Comparison of ENCODE assay signal across 9 cellular contexts in genomic region chr5:41193462-41194166, GRCh38. TPM values are rescaled to one million over a fixed set of nuclear protein-coding genes. Genes with fewer than 3 reads are reported as not detected.
DNase-seq lines count a peak whose midpoint lies in the region; ATAC-seq and TF ChIP-seq lines count a peak whose summit lies in the region.
"Had no signal": no experiment of that assay in that cellular context is flagged by ENCODE, and none has a peak within 500 bp of the region (broad histone marks: within the 10 kb centered on the region; RNA-seq: fewer than 3 reads in every experiment).

No MANE protein-coding gene starts in this region.

- H3K27ac ChIP-seq in lung (ENCODE audit: low read depth in 1 of 2, low read length in 1 of 2) (peak overlapping the region in 1 of 2 donors; percentile 83), upper lobe of right lung (peak overlapping the region; percentile 64)

- 41 to 73% methylated on average over 5 of the region's 5 CpGs for whole genome bisulfite sequencing in lung, 2 donors

- H3K36me3 Mint-ChIP-seq in progenitor cell of endocrine pancreas (ENCODE audit: insufficient read depth), result no peaks in the 10 kb centered on the region

- peaks cover 6% of the 10 kb centered on the region for H3K9me3 Mint-ChIP-seq in progenitor cell of endocrine pancreas (ENCODE audit: low read depth)

- TF ChIP-seq CTCF in epithelial cell of esophagus (IDR thresholded peaks at IDR 0.05; ENCODE audit: insufficient read depth, low read depth, low read length, missing control alignments) (no peak), lung (IDR thresholded peaks at IDR 0.05; ENCODE audit: control extremely low read depth, extremely low read depth) (no peak), upper lobe of right lung (IDR thresholded peaks at IDR 0.05) (no peak), progenitor cell of endocrine pancreas (IDR thresholded peaks at IDR 0.05; ENCODE audit: unreplicated experiment) (no peak)

- H3K4me1 ChIP-seq in lung (ENCODE audit: control insufficient read depth in 2 of 2, insufficient read depth in 2 of 2, low read length in 2 of 2), result peaks cover 0 to 7% of the 10 kb centered on the region in 2 donors
- H3K4me1 ChIP-seq in upper lobe of right lung, result peaks cover 6% of the 10 kb centered on the region

- no peak overlapping the region for H3K4me3 Mint-ChIP-seq in progenitor cell of endocrine pancreas (ENCODE audit: low read depth)

- intact Hi-C loops in upper lobe of right lung (cut with DNase I), result no loop called here

- H3K27ac Mint-ChIP-seq in progenitor cell of endocrine pancreas, result no peak overlapping the region

- H3K9me3 ChIP-seq in lung (ENCODE audit: control insufficient read depth in 2 of 2, insufficient read depth in 1 of 2, low read length in 1 of 2) (no peaks in the 10 kb centered on the region), upper lobe of right lung (no peaks in the 10 kb centered on the region)

- H3K4me3 ChIP-seq in epithelial cell of esophagus (ENCODE audit: low read length) (no peak overlapping the region), lung (no peak overlapping the region), upper lobe of right lung (no peak overlapping the region)
- H3K4me3 ChIP-seq: GM12878 had no signal

- DNase-seq in NCI-H446 treated with DMSO at 0.1 percent for 48 hours (lab: John Stamatoyannopoulos, UW), result peak; percentile 99
- peak; percentile 12 for DNase-seq in epithelial cell of esophagus (ENCODE audit: low read depth)
- peak; percentile 94 for DNase-seq in lung (ENCODE audit: low spot score)
- peak; percentile 95 for DNase-seq in upper lobe of right lung
- no peak for DNase-seq in progenitor cell of endocrine pancreas (ENCODE audit: low spot score, unreplicated experiment)
- no peak for DNase-seq in T-helper 9 cell
- DNase-seq in T-helper 1 cell, result no peak
- DNase-seq: mesenchymal stem cell had no signal

- H3K27me3 ChIP-seq in lung (ENCODE audit: control insufficient read depth, insufficient read depth) (no peaks in the 10 kb centered on the region), upper lobe of right lung (no peaks in the 10 kb centered on the region)

- ATAC-seq in lung (ENCODE audit: insufficient read depth, low FRiP score) (peak; percentile 89), upper lobe of right lung (peak; percentile 98)
- ATAC-seq: GM12878 had no signal

- H3K27me3 Mint-ChIP-seq in progenitor cell of endocrine pancreas, result no peaks in the 10 kb centered on the region

- no peaks in the 10 kb centered on the region for H3K36me3 ChIP-seq in lung (ENCODE audit: control insufficient read depth in 2 of 2, insufficient read depth in 2 of 2, low read length in 2 of 2)
- H3K36me3 ChIP-seq in upper lobe of right lung, result no peaks in the 10 kb centered on the region

- no peaks in the 10 kb centered on the region for H3K4me1 Mint-ChIP-seq in progenitor cell of endocrine pancreas (ENCODE audit: low read depth)

RNA-seq across cellular contexts. Expression of gene C6, which starts 19.7 kb away (rescaled TPM):
- 10 to 100 TPM; 22.7 to 33.0 TPM for total RNA-seq in lung
- 1 to 10 TPM; 1.7 to 2.4 TPM for polyA plus RNA-seq in lung
- total RNA-seq in upper lobe of right lung, result 0.69 TPM
- 0.74 and 0.95 TPM in 2 replicates for total RNA-seq in progenitor cell of endocrine pancreas
- polyA plus RNA-seq: GM12878 had no signal

Comparison
In these comparisons a context has a peak if more than half of its experiments do, and no peak if none do; other contexts are left out.
1. DNase-seq: peak in NCI-H446 treated with DMSO at 0.1 percent for 48 hours (single experiment), epithelial cell of esophagus (single experiment), lung (single experiment) and upper lobe of right lung (single experiment); none in progenitor cell of endocrine pancreas (single experiment), T-helper 9 cell (single experiment) and T-helper 1 cell (0 of 5).
2. RNA of gene C6, which starts 19.7 kb away (total RNA-seq): 22.7 to 33.0 TPM in lung; 0.74 to 0.95 TPM in progenitor cell of endocrine pancreas and 0.69 TPM in upper lobe of right lung (single experiment); every median in the first group is over 10 times any median in the second.